In the genomic region with DNA sequence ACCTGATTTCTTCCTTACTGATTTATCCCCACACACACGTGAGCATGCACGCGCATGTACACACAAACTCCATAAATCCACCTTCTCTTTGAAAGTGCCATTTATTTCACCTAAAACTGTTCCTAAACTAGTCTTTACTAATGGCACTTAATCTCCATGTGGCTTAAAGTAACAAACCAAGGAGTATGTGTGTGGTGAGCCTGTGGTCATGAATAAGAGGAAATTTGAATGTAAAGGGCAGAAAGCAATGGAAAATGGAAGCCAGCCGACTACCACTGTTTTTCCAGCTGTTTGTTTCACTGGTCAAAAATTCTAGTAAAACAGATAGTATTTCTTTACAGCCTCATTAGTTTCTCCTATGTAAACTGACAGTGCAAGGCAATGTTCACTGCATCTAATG, we compare ENCODE assay signal across 1 cellular context.
TF ChIP-seq lines count a peak whose summit lies in the region.

No MANE protein-coding gene starts in this region.

TF ChIP-seq in A549, 52 proteins besides CTCF, POLR2A, EP300 and RAD21 (continued from another document):
- TF ChIP-seq HEYL (CRISPR knock-in tag; IDR thresholded peaks at IDR 0.05) (no peak), EHF (CRISPR knock-in tag; IDR thresholded peaks at IDR 0.05) (no peak), PHF8 (IDR thresholded peaks at IDR 0.05; ENCODE audit: borderline replicate concordance, low read depth) (no peak), HOXA7 (CRISPR knock-in tag; IDR thresholded peaks at IDR 0.05) (no peak), BHLHE40 (IDR thresholded peaks at IDR 0.05; ENCODE audit: low read depth, low read length) (no peak), CHD4 (IDR thresholded peaks at IDR 0.05; ENCODE audit: borderline replicate concordance) (no peak), CBX8 (IDR thresholded peaks at IDR 0.05) (no peak), NPAS2 (CRISPR knock-in tag; IDR thresholded peaks at IDR 0.05; ENCODE audit: borderline replicate concordance) (no peak), EHMT2 (IDR thresholded peaks at IDR 0.05; ENCODE audit: low read depth) (no peak)
- TF ChIP-seq, protein P1, sequence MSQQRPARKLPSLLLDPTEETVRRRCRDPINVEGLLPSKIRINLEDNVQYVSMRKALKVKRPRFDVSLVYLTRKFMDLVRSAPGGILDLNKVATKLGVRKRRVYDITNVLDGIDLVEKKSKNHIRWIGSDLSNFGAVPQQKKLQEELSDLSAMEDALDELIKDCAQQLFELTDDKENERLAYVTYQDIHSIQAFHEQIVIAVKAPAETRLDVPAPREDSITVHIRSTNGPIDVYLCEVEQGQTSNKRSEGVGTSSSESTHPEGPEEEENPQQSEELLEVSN (IDR thresholded peaks at IDR 0.05; ENCODE audit: borderline replicate concordance, low read depth), result no peak
